ENCODE assay signal across 1 cellular context in the genomic region with DNA sequence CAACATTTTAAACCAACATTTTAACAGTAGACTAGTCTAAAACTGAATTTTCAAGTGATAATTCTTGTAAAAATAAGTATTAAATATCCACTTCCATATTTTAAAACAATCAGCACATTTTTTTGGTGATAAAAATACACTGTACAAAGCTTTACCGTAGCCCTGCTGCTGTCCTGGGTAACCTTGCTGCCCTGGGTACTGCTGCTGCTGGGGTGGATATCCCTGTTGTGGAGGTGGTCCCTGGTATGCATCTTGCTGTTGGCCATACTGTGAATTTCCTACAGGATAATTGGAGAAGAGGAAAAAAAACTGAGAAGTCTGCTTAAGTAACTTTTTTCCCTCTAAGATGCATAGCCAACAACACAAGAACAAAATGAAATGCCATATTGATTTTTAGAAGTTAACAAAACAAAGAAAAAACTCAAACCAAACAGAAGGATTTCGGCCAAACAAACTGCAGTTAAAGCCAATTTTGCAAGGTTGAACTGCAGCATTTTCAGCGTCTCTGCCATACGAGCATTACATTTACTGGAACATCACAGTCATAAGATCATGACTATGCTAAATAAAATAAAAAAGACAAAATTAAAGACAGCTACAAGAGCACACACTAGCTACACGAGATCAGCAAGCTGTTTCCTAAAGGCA.
TF ChIP-seq lines count a peak whose summit lies in the region.

No MANE protein-coding gene starts in this region.

TF ChIP-seq in H1, 55 proteins besides CTCF, POLR2A, EP300 and RAD21:
- 0 out of 2 replicates have a peak, but pooled peaks have one; percentile 45 for TF ChIP-seq TEAD4 (IDR thresholded peaks at IDR 0.05; ENCODE audit: low read depth, low read length)
- no peak for TF ChIP-seq CEBPB (IDR thresholded peaks at IDR 0.05; ENCODE audit: low read depth, low read length)
- no peak for TF ChIP-seq TAF7 (optimal IDR thresholded peaks at IDR 0.05; ENCODE audit: borderline replicate concordance, low read depth, low read length)
TF ChIP-seq in H1: peak in this region for 1.
